Comparison of ENCODE assay signal across 7 cellular contexts in the genomic region with DNA sequence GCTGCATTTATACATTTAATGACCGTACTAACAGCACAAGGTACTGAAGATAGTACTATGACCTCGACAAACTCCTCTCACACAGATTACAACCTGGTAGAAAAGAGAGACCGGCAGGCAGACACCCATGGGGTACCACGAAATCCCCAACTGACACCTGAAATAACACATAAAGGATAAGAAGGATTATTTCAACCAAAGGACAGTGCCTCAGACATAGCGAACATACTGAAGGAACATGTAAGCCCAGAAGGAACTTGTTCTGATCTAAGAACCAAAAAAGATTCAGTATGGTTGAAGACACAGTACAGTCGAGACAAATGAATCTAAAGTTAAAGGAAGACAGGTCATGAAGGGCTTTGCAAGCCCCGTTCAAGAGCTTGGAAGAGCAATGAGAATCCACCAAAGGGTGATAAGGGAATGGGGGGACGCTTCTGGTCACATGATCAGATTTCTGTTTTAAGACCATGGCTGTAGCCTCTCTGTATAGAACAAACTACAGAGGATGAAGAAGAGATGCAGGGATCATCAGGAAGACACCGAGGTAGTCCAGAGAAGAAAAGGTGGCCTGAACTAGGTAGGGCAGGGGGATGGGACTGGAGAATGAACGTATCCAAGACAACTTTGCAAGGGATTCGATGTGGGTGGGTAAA. TPM values are rescaled to one million over a fixed set of nuclear protein-coding genes. Genes with fewer than 3 reads are reported as not detected.
DNase-seq lines count a peak whose midpoint lies in the region; ATAC-seq and TF ChIP-seq lines count a peak whose summit lies in the region.

No MANE protein-coding gene starts in this region.

- H3K9ac ChIP-seq in HUES48 (ENCODE audit: low read depth, low read length) = no peak overlapping the region

- CTCF ChIA-PET in activated B cell treated with CpG ODN at 0.5 μM for 24 hours (lab: Charles Lee) = no interaction called here

- ATAC-seq in activated B cell treated with CpG ODN at 0.5 μM for 24 hours (ENCODE audit: low read depth) (no peak), right cardiac atrium (peak in 1 of 2 donors; percentile 2)
- no peak for ATAC-seq in stimulated activated effector memory CD8-positive, alpha-beta T cell treated with anti-CD3 and anti-CD28 coated beads, Interleukin-12 subunit alpha, Interleukin-12 subunit beta, amount 100 ng/mL, for 72 hours

- peaks cover 22% of the 10 kb centered on the region for H3K36me3 Mint-ChIP-seq in activated B cell treated with CpG ODN at 0.5 μM for 24 hours (ENCODE audit: low read depth)
- peaks cover 21% of the 10 kb centered on the region for H3K36me3 Mint-ChIP-seq in stimulated activated effector memory CD8-positive, alpha-beta T cell treated with anti-CD3 and anti-CD28 coated beads, Interleukin-12 subunit alpha, Interleukin-12 subunit beta, amount 100 ng/mL, for 72 hours

- DNase-seq in activated B cell treated with CpG ODN at 0.5 μM for 24 hours = no peak
- DNase-seq in right cardiac atrium = no peak
- DNase-seq in stimulated activated effector memory CD8-positive, alpha-beta T cell treated with anti-CD3 and anti-CD28 coated beads, Interleukin-12 subunit alpha, Interleukin-12 subunit beta, amount 100 ng/mL, for 72 hours (ENCODE audit: low spot score in 2 of 2) = no peak
- DNase-seq in NCI-H526 treated with DMSO at 0.1 percent for 48 hours (lab: John Stamatoyannopoulos, UW) = no peak
- DNase-seq in HPDE6-E6E7 (ENCODE audit: extremely low spot score) = no peak
- no peak for DNase-seq in AG20443 (ENCODE audit: low spot score)

- H3K4me3 ChIP-seq in HUES48 (ENCODE audit: low read depth, low read length) (peak overlapping the region; percentile 84), right cardiac atrium (ENCODE audit: low read length) (peak overlapping the region; percentile 95)

- intact Hi-C loops in activated B cell treated with CpG ODN at 0.5 μM for 24 hours (cut with micrococcal nuclease) (loop anchor here (5.0 kb wide), 1 partner anchor 868 kb away; the partner anchor contains the start of gene MSH6), right cardiac atrium (cut with DNase I) (loop anchor here in 1 of 4 donors (5.0 kb wide), 1 partner anchor 408 kb away; no protein-coding TSS in a partner anchor)

- H3K4me1 Mint-ChIP-seq in activated B cell treated with CpG ODN at 0.5 μM for 24 hours = peaks cover 69% of the 10 kb centered on the region
- H3K4me1 Mint-ChIP-seq in stimulated activated effector memory CD8-positive, alpha-beta T cell treated with anti-CD3 and anti-CD28 coated beads, Interleukin-12 subunit alpha, Interleukin-12 subunit beta, amount 100 ng/mL, for 72 hours = peaks cover 41% of the 10 kb centered on the region

- H3K9me3 Mint-ChIP-seq in activated B cell treated with CpG ODN at 0.5 μM for 24 hours = no peaks in the 10 kb centered on the region
- H3K9me3 Mint-ChIP-seq in stimulated activated effector memory CD8-positive, alpha-beta T cell treated with anti-CD3 and anti-CD28 coated beads, Interleukin-12 subunit alpha, Interleukin-12 subunit beta, amount 100 ng/mL, for 72 hours = no peaks in the 10 kb centered on the region

- 35% methylated on average over 11 of the region's 11 CpGs for WGBS in right cardiac atrium

- no peaks in the 10 kb centered on the region for H3K9me3 ChIP-seq in HUES48 (ENCODE audit: control insufficient read depth, insufficient read depth, low read length)
- no peaks in the 10 kb centered on the region for H3K9me3 ChIP-seq in right cardiac atrium (ENCODE audit: control insufficient read depth, low read length)

- peak overlapping the region; percentile 50 for H3K27ac Mint-ChIP-seq in activated B cell treated with CpG ODN at 0.5 μM for 24 hours
- peak overlapping the region; percentile 89 for H3K27ac Mint-ChIP-seq in stimulated activated effector memory CD8-positive, alpha-beta T cell treated with anti-CD3 and anti-CD28 coated beads, Interleukin-12 subunit alpha, Interleukin-12 subunit beta, amount 100 ng/mL, for 72 hours

- POLR2A ChIA-PET in activated B cell treated with CpG ODN at 0.5 μM for 24 hours (lab: Charles Lee) = interaction anchor here (0.9 kb wide), 1 partner anchor 74 kb away, joined by 3 read pairs; no protein-coding TSS in a partner anchor

- no peaks in the 10 kb centered on the region for H3K27me3 Mint-ChIP-seq in activated B cell treated with CpG ODN at 0.5 μM for 24 hours

- peaks cover 13% of the 10 kb centered on the region; the same call in 1 of the 2 replicates for H3K4me1 ChIP-seq in HUES48 (ENCODE audit: control insufficient read depth, insufficient read depth, low read length)
- H3K4me1 ChIP-seq in right cardiac atrium (ENCODE audit: control insufficient read depth, insufficient read depth, low read length) = peaks cover 11% of the 10 kb centered on the region

- H3K27ac ChIP-seq in HUES48 (ENCODE audit: low read depth, low read length) (peak overlapping the region; percentile 97), right cardiac atrium (ENCODE audit: low read length) (peak overlapping the region; percentile 93)

- TF ChIP-seq CTCF in activated B cell treated with CpG ODN at 0.5 μM for 24 hours (IDR thresholded peaks at IDR 0.05) = no peak

- peaks cover 19% of the 10 kb centered on the region; the same call in 1 of the 2 replicates for H3K36me3 ChIP-seq in HUES48 (ENCODE audit: control insufficient read depth, insufficient read depth, low read length)

- peak overlapping the region; percentile 90 for H3K4me3 Mint-ChIP-seq in activated B cell treated with CpG ODN at 0.5 μM for 24 hours
- H3K4me3 Mint-ChIP-seq in stimulated activated effector memory CD8-positive, alpha-beta T cell treated with anti-CD3 and anti-CD28 coated beads, Interleukin-12 subunit alpha, Interleukin-12 subunit beta, amount 100 ng/mL, for 72 hours = peak overlapping the region; percentile 79

- H3K27me3 ChIP-seq in HUES48 (ENCODE audit: control insufficient read depth, insufficient read depth, low read length) = no peaks in the 10 kb centered on the region
- H3K27me3 ChIP-seq in right cardiac atrium (ENCODE audit: control insufficient read depth, insufficient read depth) = no peaks in the 10 kb centered on the region

RNA-seq across cellular contexts. Expression of gene MCFD2, which starts 0.9 kb away (rescaled TPM):
- 48.0 and 50.7 TPM in 2 replicates for total RNA-seq in activated B cell treated with CpG ODN at 0.5 μM for 24 hours
- total RNA-seq in right cardiac atrium = 100 to 1,000 TPM in 1 of 4 donors, 10 to 100 TPM in 3; 63.9 to 103 (median 75.2) TPM
- polyA plus RNA-seq in right cardiac atrium = 27.1 TPM

RNA-seq across cellular contexts. Expression of gene TTC7A, which starts 26.3 kb away (rescaled TPM):
- total RNA-seq in activated B cell treated with CpG ODN at 0.5 μM for 24 hours (117 and 127 TPM in 2 replicates), right cardiac atrium (10 to 100 TPM in 1 of 4 donors, 1 to 10 TPM in 3; 6.4 to 10.1 (median 9.2) TPM)
- polyA plus RNA-seq in right cardiac atrium = 6.0 TPM

Comparison
In these comparisons a context has a peak if more than half of its experiments do, and no peak if none do; other contexts are left out.
1. RNA of gene TTC7A, which starts 26.3 kb away (total RNA-seq): 117 to 127 TPM in activated B cell treated with CpG ODN at 0.5 μM for 24 hours; 6.4 to 10.1 TPM in right cardiac atrium; every median in the first group is over 10 times any median in the second.